In the genomic region with DNA sequence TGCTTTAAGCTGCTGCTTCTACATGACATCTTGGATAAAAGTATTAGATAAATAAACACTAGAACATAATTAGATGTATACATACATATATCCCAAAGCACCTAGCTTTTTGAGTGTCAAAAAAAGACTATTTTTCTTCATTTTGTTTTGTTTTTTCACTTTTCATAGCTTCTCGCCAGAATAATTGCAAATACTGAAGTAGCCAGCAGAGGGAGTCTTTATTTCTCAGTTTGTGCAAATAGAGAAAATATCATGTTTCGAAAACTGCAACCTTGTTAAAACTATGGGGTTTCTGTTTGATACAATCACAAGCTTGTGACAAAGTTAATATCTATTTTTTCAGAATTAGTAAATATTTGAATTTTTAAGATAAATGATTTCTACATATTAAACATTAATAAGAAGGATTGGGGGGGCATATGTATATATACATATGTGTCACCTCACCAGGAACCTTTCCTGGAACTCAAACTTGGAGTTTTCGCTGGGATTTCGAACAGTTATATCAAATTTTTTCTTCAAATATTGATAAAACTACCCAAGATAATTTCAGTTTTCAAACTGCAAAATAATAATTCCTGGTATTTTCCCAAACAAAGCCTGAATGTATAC, we compare ENCODE assay signal across 8 cellular contexts.
DNase-seq lines count a peak whose midpoint lies in the region; ATAC-seq, FAIRE-seq and TF ChIP-seq lines count a peak whose summit lies in the region.

No MANE protein-coding gene starts in this region.

- H3K27me3 Mint-ChIP-seq in activated CD4-positive, alpha-beta memory T cell treated with anti-CD3 and anti-CD28 coated beads for 36 hours, result no peaks in the 10 kb centered on the region

- TF ChIP-seq POLR2A in tibial nerve (IDR thresholded peaks at IDR 0.05), result no peak
- TF ChIP-seq POLR2A in GM18505 (IDR thresholded peaks at IDR 0.05; ENCODE audit: borderline replicate concordance, extremely low read depth, insufficient read depth, insufficient read length), result no peak

- H3K36me3 ChIP-seq in RWPE2 (ENCODE audit: low read depth), result no peaks in the 10 kb centered on the region
- H3K36me3 ChIP-seq in tibial nerve, result no peaks in the 10 kb centered on the region

- WGBS in tibial nerve, 2 donors, result 36 to 38% methylated on average over 4 of the region's 4 CpGs

- POLR2A ChIA-PET in activated CD4-positive, alpha-beta memory T cell treated with anti-CD3 and anti-CD28 coated beads for 36 hours (lab: Charles Lee), result no interaction called here

- no peak overlapping the region for H3K27ac Mint-ChIP-seq in activated CD4-positive, alpha-beta memory T cell treated with anti-CD3 and anti-CD28 coated beads for 36 hours

- peak; percentile 69 for FAIRE-seq in frontal cortex (lab: Jason Lieb, UNC)

- H3K4me1 ChIP-seq in RWPE2 (ENCODE audit: insufficient read depth, poor library complexity, severe bottlenecking), result no peaks in the 10 kb centered on the region
- H3K4me1 ChIP-seq in tibial nerve, result peaks cover 0 to 28% (median 0%) of the 10 kb centered on the region in 4 donors

- TF ChIP-seq EP300 in tibial nerve (IDR thresholded peaks at IDR 0.05), result no peak

- H3K4me3 ChIP-seq in RWPE2 (ENCODE audit: severe bottlenecking) (no peak overlapping the region), tibial nerve (peak overlapping the region in 1 of 4 donors; percentile 4)

- H3K9me3 ChIP-seq in RWPE2 (ENCODE audit: severe bottlenecking) (no peaks in the 10 kb centered on the region), tibial nerve (no peaks in the 10 kb centered on the region)

- H3K4me3 Mint-ChIP-seq in activated CD4-positive, alpha-beta memory T cell treated with anti-CD3 and anti-CD28 coated beads for 36 hours, result no peak overlapping the region

- H3K27ac ChIP-seq in RWPE2 (ENCODE audit: poor library complexity, severe bottlenecking) (no peak overlapping the region), tibial nerve (no peak overlapping the region)

- H3K4me1 Mint-ChIP-seq in activated CD4-positive, alpha-beta memory T cell treated with anti-CD3 and anti-CD28 coated beads for 36 hours (ENCODE audit: low read depth), result no peaks in the 10 kb centered on the region

- TF ChIP-seq CTCF in RWPE2 (IDR thresholded peaks at IDR 0.05; ENCODE audit: poor library complexity, severe bottlenecking), result peak; percentile 88
- TF ChIP-seq CTCF in tibial nerve (IDR thresholded peaks at IDR 0.05), result peak; percentile 56 to 72 (median 68)

- peak; percentile 33 for DNase-seq in GM03348 (ENCODE audit: low spot score)
- DNase-seq in RWPE2 (ENCODE audit: low spot score), result no peak
- DNase-seq in frontal cortex (ENCODE audit: low spot score in 2 of 2), result no peak
- DNase-seq in tibial nerve (ENCODE audit: low spot score in 2 of 2), result peak in 1 of 2 donors; percentile 26
- no peak for DNase-seq in activated CD4-positive, alpha-beta memory T cell treated with anti-CD3 and anti-CD28 coated beads for 36 hours
- DNase-seq in activated CD8-positive, alpha-beta memory T cell treated with anti-CD3 and anti-CD28 coated beads, Interleukin-2, amount 50 U/mL, for 48 hours, result no peak

- no peaks in the 10 kb centered on the region for H3K36me3 Mint-ChIP-seq in activated CD4-positive, alpha-beta memory T cell treated with anti-CD3 and anti-CD28 coated beads for 36 hours

- H3K27me3 ChIP-seq in RWPE2 (ENCODE audit: insufficient read depth, poor library complexity, severe bottlenecking) (no peaks in the 10 kb centered on the region), tibial nerve (no peaks in the 10 kb centered on the region)

- no peaks in the 10 kb centered on the region for H3K9me3 Mint-ChIP-seq in activated CD4-positive, alpha-beta memory T cell treated with anti-CD3 and anti-CD28 coated beads for 36 hours

- CTCF ChIA-PET in activated CD4-positive, alpha-beta memory T cell treated with anti-CD3 and anti-CD28 coated beads for 36 hours (lab: Charles Lee), result interaction anchor here (0.8 to 1.4 kb wide), 7 partner anchors 9 to 1378 kb away, joined by 3 to 7 read pairs (median 4); no protein-coding TSS in a partner anchor

- peak; percentile 56 for ATAC-seq in HG02884 (IDR thresholded peaks at IDR 0.05; ENCODE audit: unreplicated experiment)
- ATAC-seq in RWPE2 (ENCODE audit: low read depth), result no peak
- ATAC-seq in GM18505 (IDR thresholded peaks at IDR 0.05; ENCODE audit: unreplicated experiment), result no peak

- intact Hi-C loops in activated CD4-positive, alpha-beta memory T cell treated with anti-CD3 and anti-CD28 coated beads for 36 hours (cut with micrococcal nuclease), result loop anchor here (2.0 kb wide), 1 partner anchor 41 kb away; no protein-coding TSS in a partner anchor
